ENCODE assay signal across 27 cellular contexts in the genomic region with DNA sequence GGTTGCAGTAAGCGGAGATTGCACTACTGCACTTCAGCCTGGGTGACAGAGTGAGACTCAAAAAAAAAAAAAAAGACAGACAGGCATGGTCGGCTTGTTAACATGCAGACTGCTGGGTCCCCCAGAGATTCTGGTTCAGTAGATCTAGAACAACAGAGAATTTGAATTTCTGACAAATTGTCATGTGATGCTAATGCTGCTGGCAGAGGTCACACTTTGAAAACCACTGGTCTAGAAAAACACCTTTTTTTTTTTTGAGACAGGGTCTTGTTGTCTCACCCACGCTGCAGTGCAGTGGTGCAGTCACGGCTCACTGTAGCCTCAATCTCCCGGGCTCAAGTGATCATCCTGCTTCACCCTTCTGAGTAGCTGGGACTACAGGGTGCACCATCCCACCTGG. TPM values are rescaled to one million over a fixed set of nuclear protein-coding genes. Genes with fewer than 3 reads are reported as not detected.
DNase-seq lines count a peak whose midpoint lies in the region; ATAC-seq and TF ChIP-seq lines count a peak whose summit lies in the region.
"Had no signal": no experiment of that assay in that cellular context is flagged by ENCODE, and none has a peak within 500 bp of the region (broad histone marks: within the 10 kb centered on the region; RNA-seq: fewer than 3 reads in every experiment).

No MANE protein-coding gene starts in this region.

- H3K36me3 Mint-ChIP-seq in CD8-positive, alpha-beta T cell, result no peaks in the 10 kb centered on the region
- H3K36me3 Mint-ChIP-seq in naive thymus-derived CD8-positive, alpha-beta T cell, result peaks cover 0 to 12% (median 0%) of the 10 kb centered on the region in 3 donors
- no peaks in the 10 kb centered on the region for H3K36me3 Mint-ChIP-seq in nephron progenitor cell (ENCODE audit: low read depth)
- peaks cover 0 to 15% of the 10 kb centered on the region in 2 donors for H3K36me3 Mint-ChIP-seq in activated naive CD4-positive, alpha-beta T cell treated with anti-CD3 and anti-CD28 coated beads, Interleukin-2, amount 50 U/mL, for 72 hours

- intact Hi-C loops in CD8-positive, alpha-beta T cell (cut with DNase I, micrococcal nuclease), result no loop called here

- no peak overlapping the region for H2AFZ ChIP-seq in OCI-LY3 (ENCODE audit: low read depth, low read length)

- H3K9me3 ChIP-seq in BLaER1 treated with 17β-estradiol and CSF1 and Interleukin-3, amounts not matched to agents 10 nM and 100 nM (replicated peaks in 1 of 11), result peaks cover 0 to 18% (median 8%) of the 10 kb centered on the region in 11 experiments; a peak in 11 of 22 replicates
- no peaks in the 10 kb centered on the region for H3K9me3 ChIP-seq in CD8-positive, alpha-beta T cell (ENCODE audit: low read length)
- H3K9me3 ChIP-seq in OCI-LY3 (ENCODE audit: insufficient read depth, low read length), result peaks cover 9% of the 10 kb centered on the region
- H3K9me3 ChIP-seq: body of pancreas had no signal

- CTCF ChIA-PET in CD8-positive, alpha-beta T cell (lab: Charles Lee), result interaction anchor here (1.2 to 7.7 kb wide), 2 partner anchors 25 to 47 kb away, joined by 3 to 135 read pairs; no protein-coding TSS in a partner anchor

- 0 out of 22 replicates have a peak overlapping the region, but pooled peaks of 2 of the 11 experiments have one; percentile 3 to 27 for H3K9ac ChIP-seq in BLaER1 treated with 17β-estradiol and CSF1 and Interleukin-3, amounts not matched to agents 10 nM and 100 nM
- no peak overlapping the region for H3K9ac ChIP-seq in OCI-LY3 (ENCODE audit: low read length)

- no peaks in the 10 kb centered on the region for H3K79me2 ChIP-seq in OCI-LY3 (ENCODE audit: low read length)

- DNase-seq in CD8-positive, alpha-beta T cell, result no peak
- no peak for DNase-seq in naive thymus-derived CD8-positive, alpha-beta T cell
- DNase-seq in NCI-H146 (lab: John Stamatoyannopoulos, UW) (no peak), nephron progenitor cell (no peak)
- DNase-seq in activated naive CD4-positive, alpha-beta T cell treated with anti-CD3 and anti-CD28 coated beads, Interleukin-2, amount 50 U/mL, for 72 hours (ENCODE audit: low spot score in 2 of 2), result no peak
- DNase-seq: body of pancreas; cerebellar nuclear complex; DMS79; H7; head of caudate nucleus; Kasumi-1; left cardiac atrium; mesendoderm; NCI-H187; NCI-H526; ovary; stimulated activated CD4-positive, alpha-beta T cell treated with anti-CD3 and anti-CD28 coated beads, Interleukin-4, amount 100 ng/mL, for 4 hours; stimulated activated naive CD8-positive, alpha-beta T cell treated with anti-CD3 and anti-CD28 coated beads, Interleukin-15, Interleukin-2, amounts not matched to agents 100 U/mL and 50 U/mL, for 24 hours; tibial artery had no signal

- H3K36me3 ChIP-seq in BLaER1 treated with 17β-estradiol and CSF1 and Interleukin-3, amounts not matched to agents 10 nM and 100 nM, result no peaks in the 10 kb centered on the region; a peak in 1 of 22 replicates
- no peaks in the 10 kb centered on the region for H3K36me3 ChIP-seq in CD8-positive, alpha-beta T cell (ENCODE audit: insufficient read depth, low read length)
- no peaks in the 10 kb centered on the region for H3K36me3 ChIP-seq in OCI-LY3 (replicated peaks; ENCODE audit: low read depth, low read length)
- H3K36me3 ChIP-seq: ovary, tibial artery had no signal

- POLR2A ChIA-PET in CD8-positive, alpha-beta T cell (lab: Charles Lee), result no interaction called here
- POLR2A ChIA-PET in naive thymus-derived CD8-positive, alpha-beta T cell (lab: Charles Lee), result interaction anchor here (0.6 to 3.7 kb wide), 5 partner anchors 24 to 209 kb away, joined by 3 to 57 read pairs (median 4); a partner anchor contains a TSS

- H3K27ac Mint-ChIP-seq in CD8-positive, alpha-beta T cell, result peak overlapping the region; percentile 57
- H3K27ac Mint-ChIP-seq in naive thymus-derived CD8-positive, alpha-beta T cell, result peak overlapping the region in 7 of 10 donors; percentile 33 to 85 (median 74)
- H3K27ac Mint-ChIP-seq in nephron progenitor cell, result no peak overlapping the region
- no peak overlapping the region for H3K27ac Mint-ChIP-seq in activated naive CD4-positive, alpha-beta T cell treated with anti-CD3 and anti-CD28 coated beads, Interleukin-2, amount 50 U/mL, for 72 hours

- peak overlapping the region in 6 of 11 experiments; percentile 21 to 88 (median 78); a peak in 8 of 22 replicates for H3K27ac ChIP-seq in BLaER1 treated with 17β-estradiol and CSF1 and Interleukin-3, amounts not matched to agents 10 nM and 100 nM
- H3K27ac ChIP-seq in CD8-positive, alpha-beta T cell (ENCODE audit: low read depth, low read length), result no peak overlapping the region
- H3K27ac ChIP-seq in OCI-LY3 (ENCODE audit: low read length), result no peak overlapping the region
- H3K27ac ChIP-seq: body of pancreas, epithelial cell of prostate, ovary, tibial artery, VCaP had no signal

- peaks cover 3% of the 10 kb centered on the region for H3K9me3 Mint-ChIP-seq in CD8-positive, alpha-beta T cell
- H3K9me3 Mint-ChIP-seq in naive thymus-derived CD8-positive, alpha-beta T cell, result peaks cover 0 to 13% (median 2%) of the 10 kb centered on the region in 9 donors
- H3K9me3 Mint-ChIP-seq in nephron progenitor cell, result peaks cover 11% of the 10 kb centered on the region
- peaks cover 3 to 14% of the 10 kb centered on the region in 2 donors for H3K9me3 Mint-ChIP-seq in activated naive CD4-positive, alpha-beta T cell treated with anti-CD3 and anti-CD28 coated beads, Interleukin-2, amount 50 U/mL, for 72 hours

- no peak overlapping the region for H3K4me3 ChIP-seq in BLaER1 treated with 17β-estradiol and CSF1 and Interleukin-3, amounts not matched to agents 10 nM and 100 nM
- no peak overlapping the region for H3K4me3 ChIP-seq in CD8-positive, alpha-beta T cell (ENCODE audit: low read depth, low read length)
- no peak overlapping the region for H3K4me3 ChIP-seq in OCI-LY3 (ENCODE audit: low read length)
- H3K4me3 ChIP-seq: body of pancreas, ovary, tibial artery had no signal

- ATAC-seq in CD8-positive, alpha-beta T cell, result no peak
- no peak for ATAC-seq in naive thymus-derived CD8-positive, alpha-beta T cell
- no peak for ATAC-seq in GM18909 (IDR thresholded peaks at IDR 0.05; ENCODE audit: poor library complexity, unreplicated experiment)
- no peak for ATAC-seq in activated naive CD4-positive, alpha-beta T cell treated with anti-CD3 and anti-CD28 coated beads, Interleukin-2, amount 50 U/mL, for 72 hours
- ATAC-seq: body of pancreas; left cardiac atrium; SK-N-SH treated with all-trans-retinoic acid at 6 μM for 48 hours; stimulated activated naive CD8-positive, alpha-beta T cell treated with anti-CD3 and anti-CD28 coated beads, Interleukin-15, Interleukin-2, amounts not matched to agents 100 U/mL and 50 U/mL, for 24 hours had no signal

- peaks cover 37% of the 10 kb centered on the region for H3K4me1 Mint-ChIP-seq in CD8-positive, alpha-beta T cell (ENCODE audit: low read depth)
- H3K4me1 Mint-ChIP-seq in naive thymus-derived CD8-positive, alpha-beta T cell, result peaks cover 19 to 48% (median 38%) of the 10 kb centered on the region in 4 donors
- peaks cover 12% of the 10 kb centered on the region for H3K4me1 Mint-ChIP-seq in nephron progenitor cell

- H3K4me2 ChIP-seq in BLaER1 treated with 17β-estradiol and CSF1 and Interleukin-3, amounts not matched to agents 10 nM and 100 nM, result peak overlapping the region in 10 of 11 experiments; percentile 10 to 91 (median 33); a peak in 12 of 22 replicates
- peak overlapping the region; percentile 33 for H3K4me2 ChIP-seq in OCI-LY3 (ENCODE audit: low read length)

- H3K27me3 ChIP-seq in BLaER1 treated with 17β-estradiol and CSF1 and Interleukin-3, amounts not matched to agents 10 nM and 100 nM, result no peaks in the 10 kb centered on the region; a peak in 2 of 22 replicates
- no peaks in the 10 kb centered on the region for H3K27me3 ChIP-seq in CD8-positive, alpha-beta T cell (ENCODE audit: insufficient read depth, low read length)
- H3K27me3 ChIP-seq in OCI-LY3 (ENCODE audit: low read depth, low read length), result peaks cover 13% of the 10 kb centered on the region
- H3K27me3 ChIP-seq: body of pancreas, ovary had no signal

- H3K4me3 Mint-ChIP-seq in CD8-positive, alpha-beta T cell, result peak overlapping the region; percentile 22
- peak overlapping the region in 5 of 10 donors; percentile 6 to 65 (median 57) for H3K4me3 Mint-ChIP-seq in naive thymus-derived CD8-positive, alpha-beta T cell
- H3K4me3 Mint-ChIP-seq in nephron progenitor cell, result no peak overlapping the region

- no peak for TF ChIP-seq CTCF in CD8-positive, alpha-beta T cell (IDR thresholded peaks at IDR 0.05)
- TF ChIP-seq CTCF in OCI-LY3 (IDR thresholded peaks at IDR 0.05; ENCODE audit: low read depth, low read length) (no peak), nephron progenitor cell (IDR thresholded peaks at IDR 0.05) (no peak)

- H3K4me1 ChIP-seq in BLaER1 treated with 17β-estradiol and CSF1 and Interleukin-3, amounts not matched to agents 10 nM and 100 nM, result peaks cover 30 to 52% (median 34%) of the 10 kb centered on the region in 10 experiments
- peaks cover 33% of the 10 kb centered on the region for H3K4me1 ChIP-seq in CD8-positive, alpha-beta T cell (ENCODE audit: insufficient read depth, low read length)
- peaks cover 18% of the 10 kb centered on the region for H3K4me1 ChIP-seq in OCI-LY3 (ENCODE audit: low read length)

- H3K27me3 Mint-ChIP-seq in CD8-positive, alpha-beta T cell (ENCODE audit: low read depth), result no peaks in the 10 kb centered on the region
- H3K27me3 Mint-ChIP-seq in naive thymus-derived CD8-positive, alpha-beta T cell, result no peaks in the 10 kb centered on the region
- H3K27me3 Mint-ChIP-seq in nephron progenitor cell (ENCODE audit: low read depth, poor library complexity), result peaks cover 40% of the 10 kb centered on the region

- H4K20me1 ChIP-seq in BLaER1 treated with 17β-estradiol and CSF1 and Interleukin-3, amounts not matched to agents 10 nM and 100 nM, result no peaks in the 10 kb centered on the region
- H4K20me1 ChIP-seq in OCI-LY3 (ENCODE audit: insufficient read depth, low read length), result no peaks in the 10 kb centered on the region

RNA-seq across cellular contexts. Expression of a gene that starts 7.7 kb away (rescaled TPM):
- total RNA-seq in CD8-positive, alpha-beta T cell, result 1 to 10 TPM; 2.2 to 3.3 TPM
- 10 to 100 TPM; 11.2 to 11.4 TPM for total RNA-seq in naive thymus-derived CD8-positive, alpha-beta T cell
- 1 to 10 TPM in 2 of 3 donors, under 1 TPM in 1; 0.62 to 1.4 (median 1.1) TPM for polyA plus RNA-seq in naive thymus-derived CD8-positive, alpha-beta T cell
- 10 to 100 TPM in 1 of 2 donors, 1 to 10 TPM in 1; 6.4 to 10.1 TPM for total RNA-seq in activated naive CD4-positive, alpha-beta T cell treated with anti-CD3 and anti-CD28 coated beads, Interleukin-2, amount 50 U/mL, for 72 hours

RNA-seq across cellular contexts. Expression of a gene that starts 20.4 kb away (rescaled TPM):
- 1 to 10 TPM; 5.2 to 6.2 TPM for total RNA-seq in CD8-positive, alpha-beta T cell
- 1 to 10 TPM; 3.1 to 5.8 TPM for total RNA-seq in naive thymus-derived CD8-positive, alpha-beta T cell
- 10 to 100 TPM in 1 of 3 donors, 1 to 10 TPM in 2; 4.4 to 72.6 (median 5.6) TPM for polyA plus RNA-seq in naive thymus-derived CD8-positive, alpha-beta T cell
- total RNA-seq in activated naive CD4-positive, alpha-beta T cell treated with anti-CD3 and anti-CD28 coated beads, Interleukin-2, amount 50 U/mL, for 72 hours, result under 1 TPM in 1 of 2 donors, not detected in 1; 0.75 TPM
- total RNA-seq: H7, myocyte had no signal
- polyA plus RNA-seq: AG04450 had no signal

RNA-seq across cellular contexts. Expression of a gene that starts 26.2 kb away (rescaled TPM):
- total RNA-seq in CD8-positive, alpha-beta T cell, result 100 to 1,000 TPM; 101 to 114 TPM
- total RNA-seq in naive thymus-derived CD8-positive, alpha-beta T cell, result 10 to 100 TPM; 85.7 to 87.7 TPM
- 1,000 to 10,000 TPM; 1,254 to 1,751 (median 1,469) TPM for polyA plus RNA-seq in naive thymus-derived CD8-positive, alpha-beta T cell
- total RNA-seq in activated naive CD4-positive, alpha-beta T cell treated with anti-CD3 and anti-CD28 coated beads, Interleukin-2, amount 50 U/mL, for 72 hours, result 10 to 100 TPM; 40.0 to 48.5 TPM
- total RNA-seq: myocyte had no signal

RNA-seq across cellular contexts. Expression of a gene that starts 28.2 kb away (rescaled TPM):
- 10 to 100 TPM; 39.4 to 40.2 TPM for total RNA-seq in CD8-positive, alpha-beta T cell
- 10 to 100 TPM; 42.7 to 48.7 TPM for total RNA-seq in naive thymus-derived CD8-positive, alpha-beta T cell
- polyA plus RNA-seq in naive thymus-derived CD8-positive, alpha-beta T cell, result 1 to 10 TPM; 1.2 to 2.8 (median 2.5) TPM
- total RNA-seq in activated naive CD4-positive, alpha-beta T cell treated with anti-CD3 and anti-CD28 coated beads, Interleukin-2, amount 50 U/mL, for 72 hours, result 100 to 1,000 TPM in 1 of 2 donors, 10 to 100 TPM in 1; 58.9 to 144 TPM

Comparison
In these comparisons a context has a peak if more than half of its experiments do, and no peak if none do; other contexts are left out.
1. H3K27ac ChIP-seq: peak in BLaER1 treated with 17β-estradiol and CSF1 and Interleukin-3, amounts not matched to agents 10 nM and 100 nM (6 of 11); none in CD8-positive, alpha-beta T cell (single experiment) and OCI-LY3 (single experiment).
2. H3K27ac Mint-ChIP-seq: peak in CD8-positive, alpha-beta T cell (single experiment) and naive thymus-derived CD8-positive, alpha-beta T cell (7 of 10); none in nephron progenitor cell (single experiment) and activated naive CD4-positive, alpha-beta T cell treated with anti-CD3 and anti-CD28 coated beads, Interleukin-2, amount 50 U/mL, for 72 hours (0 of 2).